ENCODE assay signal across 31 cellular contexts in genomic region chr1:3759800-3760199, GRCh38. TPM values are rescaled to one million over a fixed set of nuclear protein-coding genes. Genes with fewer than 3 reads are reported as not detected.
"Had no signal": no experiment of that assay in that cellular context is flagged by ENCODE, and none has a peak within 500 bp of the region (broad histone marks: within the 10 kb centered on the region; RNA-seq: fewer than 3 reads in every experiment).

No MANE protein-coding gene starts in this region.

- H3K4me3 ChIP-seq: SJCRH30, SK-N-MC had no signal

- ATAC-seq: activated CD8-positive, alpha-beta memory T cell treated with anti-CD3 and anti-CD28 coated beads, Interleukin-2, amount 10 ng/mL, durations not matched to agents 7 days and 5 days had no signal

- H3K36me3 ChIP-seq: brain microvascular endothelial cell, SJCRH30, WERI-Rb-1 had no signal

- H3K9me3 ChIP-seq: SJCRH30 had no signal

- H3K4me1 ChIP-seq: SJCRH30 had no signal

- DNase-seq: activated CD4-positive, alpha-beta memory T cell treated with anti-CD3 and anti-CD28 coated beads, Interleukin-2, amount 10 ng/mL, durations not matched to agents 7 days and 5 days; activated CD4-positive, alpha-beta T cell treated with anti-CD3 and anti-CD28 coated beads for 1 hour; activated CD4-positive, alpha-beta T cell treated with anti-CD3 and anti-CD28 coated beads for 48 hours; activated CD4-positive, CD25-positive, alpha-beta regulatory T cell; activated CD8-positive, alpha-beta memory T cell treated with anti-CD3 and anti-CD28 coated beads for 24 hours; activated CD8-positive, alpha-beta memory T cell treated with anti-CD3 and anti-CD28 coated beads, Interleukin-2, amount 10 ng/mL, durations not matched to agents 7 days and 5 days; activated CD8-positive, alpha-beta memory T cell treated with anti-CD3 and anti-CD28 coated beads, Interleukin-2, amount 50 U/mL, for 48 hours; activated effector memory CD4-positive, alpha-beta T cell treated with Interleukin-2 at 50 U/mL for 16 hours; activated naive CD4-positive, alpha-beta T cell; activated naive CD4-positive, alpha-beta T cell treated with anti-CD3 and anti-CD28 coated beads, Interleukin-2, amount 50 U/mL, for 16 hours; activated naive CD8-positive, alpha-beta T cell treated with anti-CD3 and anti-CD28 coated beads for 36 hours; activated T-cell treated with anti-CD3 and anti-CD28 coated beads, Interleukin-2, amount 50 U/mL, for 48 hours; amniotic stem cell; aorta; brain microvascular endothelial cell; central memory CD4-positive, alpha-beta T cell; NCI-H1092 treated with DMSO at 0.1 percent for 48 hours; NCI-H1417; NCI-H146; NCI-H1930; NCI-H2081 treated with DMSO at 0.1 percent for 48 hours; NCI-H510A; NCI-H526; NCI-H748 treated with DMSO at 0.1 percent for 48 hours; NK-92 treated with Interleukin-12 subunit alpha and Interleukin-12 subunit beta, amount 100 ng/mL, for 24 hours; SHP77; SJCRH30; WERI-Rb-1 had no signal

- H3K27ac ChIP-seq: brain microvascular endothelial cell, SJCRH30, SK-N-MC, WERI-Rb-1 had no signal

- H3K27me3 ChIP-seq: brain microvascular endothelial cell had no signal

RNA-seq across cellular contexts. Expression of gene CCDC27, which starts 7.5 kb away (rescaled TPM):
- total RNA-seq: activated CD4-positive, alpha-beta memory T cell treated with anti-CD3 and anti-CD28 coated beads, Interleukin-2, amount 10 ng/mL, durations not matched to agents 7 days and 5 days; activated CD8-positive, alpha-beta memory T cell treated with anti-CD3 and anti-CD28 coated beads, Interleukin-2, amount 10 ng/mL, durations not matched to agents 7 days and 5 days; activated naive CD8-positive, alpha-beta T cell treated with anti-CD3 and anti-CD28 coated beads for 36 hours; aorta; chondrocyte; M059J; SJCRH30 had no signal

RNA-seq across cellular contexts. Expression of gene SMIM1, which starts 12.7 kb away (rescaled TPM):
- total RNA-seq: activated CD4-positive, alpha-beta memory T cell treated with anti-CD3 and anti-CD28 coated beads, Interleukin-2, amount 10 ng/mL, durations not matched to agents 7 days and 5 days; activated CD8-positive, alpha-beta memory T cell treated with anti-CD3 and anti-CD28 coated beads, Interleukin-2, amount 10 ng/mL, durations not matched to agents 7 days and 5 days; M059J; SJCRH30 had no signal
